Comparison of ENCODE assay signal across 1 cellular context in genomic region chr6:157245486-157245885, GRCh38.
TF ChIP-seq lines count a peak whose summit lies in the region.

No MANE protein-coding gene starts in this region.

TF ChIP-seq in K562, 482 proteins besides CTCF, POLR2A, EP300 and RAD21 (continued from another document):
- no peak for TF ChIP-seq ATF1 (CRISPR knock-in tag; IDR thresholded peaks at IDR 0.05)
- no peak for TF ChIP-seq ATF1 (tag; IDR thresholded peaks at IDR 0.05)
- no peak for TF ChIP-seq POLR3A (IDR thresholded peaks at IDR 0.05; ENCODE audit: borderline replicate concordance, extremely low read depth, insufficient read depth, insufficient read length)
- TF ChIP-seq ZBTB40 (IDR thresholded peaks at IDR 0.05): no peak
- TF ChIP-seq ZBTB40 (CRISPR knock-in tag; IDR thresholded peaks at IDR 0.05): no peak
- no peak for TF ChIP-seq HMG20B (CRISPR knock-in tag; IDR thresholded peaks at IDR 0.05)
- TF ChIP-seq ZNF165 (CRISPR knock-in tag; IDR thresholded peaks at IDR 0.05; ENCODE audit: borderline replicate concordance): no peak
- TF ChIP-seq ZNF133 (CRISPR knock-in tag; IDR thresholded peaks at IDR 0.05): no peak
- no peak for TF ChIP-seq TCFL5 (CRISPR knock-in tag; conservative IDR thresholded peaks at IDR 0.05)
